In the genomic region with DNA sequence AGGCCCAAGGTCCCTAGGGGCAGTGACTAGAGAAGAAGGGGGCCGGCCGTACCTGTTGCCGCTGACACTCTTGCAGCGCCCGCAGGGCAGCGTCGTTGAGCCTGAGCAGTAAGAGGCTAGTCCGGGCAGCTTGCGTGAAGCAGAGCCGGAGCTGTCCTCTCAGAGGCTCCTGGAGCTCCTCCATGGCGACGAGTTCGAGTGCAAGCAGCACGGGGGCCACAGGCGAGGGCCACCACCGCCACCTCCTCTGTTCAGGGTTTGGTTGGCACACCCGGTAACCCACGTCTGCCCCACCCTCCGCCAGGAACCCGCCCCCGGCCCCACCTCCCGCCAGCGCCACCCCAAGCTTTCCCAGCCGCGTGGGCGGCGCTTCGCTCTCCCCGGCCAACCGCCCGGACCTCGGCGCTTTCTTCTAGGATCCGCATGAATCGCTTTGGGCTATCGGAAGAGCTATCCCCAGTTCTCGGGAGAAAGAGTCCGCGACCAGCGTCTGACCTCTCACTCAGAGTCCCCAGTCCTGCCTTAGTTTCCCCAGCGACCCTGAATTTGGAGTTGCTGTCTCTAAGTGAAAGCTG, we compare ENCODE assay signal across 1 cellular context.
TF ChIP-seq lines count a peak whose summit lies in the region.

A gene with protein sequence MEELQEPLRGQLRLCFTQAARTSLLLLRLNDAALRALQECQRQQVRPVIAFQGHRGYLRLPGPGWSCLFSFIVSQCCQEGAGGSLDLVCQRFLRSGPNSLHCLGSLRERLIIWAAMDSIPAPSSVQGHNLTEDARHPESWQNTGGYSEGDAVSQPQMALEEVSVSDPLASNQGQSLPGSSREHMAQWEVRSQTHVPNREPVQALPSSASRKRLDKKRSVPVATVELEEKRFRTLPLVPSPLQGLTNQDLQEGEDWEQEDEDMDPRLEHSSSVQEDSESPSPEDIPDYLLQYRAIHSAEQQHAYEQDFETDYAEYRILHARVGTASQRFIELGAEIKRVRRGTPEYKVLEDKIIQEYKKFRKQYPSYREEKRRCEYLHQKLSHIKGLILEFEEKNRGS (minus strand): TSS at position 249 of the 575 bp plus-strand sequence. CDS start 65 bp downstream, at position 184.

TF ChIP-seq in HEK293, 187 proteins besides CTCF, POLR2A, EP300 and RAD21 (continued from another document and continues in another):
- peak; percentile 99 for TF ChIP-seq SCRT2 (tag by site-specific recombination; IDR thresholded peaks at IDR 0.05)
- TF ChIP-seq ZNF169 (tag by site-specific recombination; IDR thresholded peaks at IDR 0.05): no peak
- TF ChIP-seq ZNF211 (tag by site-specific recombination; IDR thresholded peaks at IDR 0.05; ENCODE audit: low read depth): no peak
- no peak for TF ChIP-seq GLI4 (tag by site-specific recombination; IDR thresholded peaks at IDR 0.05)
- TF ChIP-seq ZNF184 (tag by site-specific recombination; IDR thresholded peaks at IDR 0.05): no peak
- TF ChIP-seq ZNF76 (tag by site-specific recombination; IDR thresholded peaks at IDR 0.05; ENCODE audit: borderline replicate concordance, low read depth): no peak
- peak; percentile 76; the same call in 1 of the 2 replicates for TF ChIP-seq KLF9 (tag by site-specific recombination; IDR thresholded peaks at IDR 0.05; ENCODE audit: low read depth)
- TF ChIP-seq ZNF548 (tag by site-specific recombination; IDR thresholded peaks at IDR 0.05): no peak
- TF ChIP-seq KLF10 (tag by site-specific recombination; IDR thresholded peaks at IDR 0.05): peak; percentile 66
- TF ChIP-seq, protein P1, sequence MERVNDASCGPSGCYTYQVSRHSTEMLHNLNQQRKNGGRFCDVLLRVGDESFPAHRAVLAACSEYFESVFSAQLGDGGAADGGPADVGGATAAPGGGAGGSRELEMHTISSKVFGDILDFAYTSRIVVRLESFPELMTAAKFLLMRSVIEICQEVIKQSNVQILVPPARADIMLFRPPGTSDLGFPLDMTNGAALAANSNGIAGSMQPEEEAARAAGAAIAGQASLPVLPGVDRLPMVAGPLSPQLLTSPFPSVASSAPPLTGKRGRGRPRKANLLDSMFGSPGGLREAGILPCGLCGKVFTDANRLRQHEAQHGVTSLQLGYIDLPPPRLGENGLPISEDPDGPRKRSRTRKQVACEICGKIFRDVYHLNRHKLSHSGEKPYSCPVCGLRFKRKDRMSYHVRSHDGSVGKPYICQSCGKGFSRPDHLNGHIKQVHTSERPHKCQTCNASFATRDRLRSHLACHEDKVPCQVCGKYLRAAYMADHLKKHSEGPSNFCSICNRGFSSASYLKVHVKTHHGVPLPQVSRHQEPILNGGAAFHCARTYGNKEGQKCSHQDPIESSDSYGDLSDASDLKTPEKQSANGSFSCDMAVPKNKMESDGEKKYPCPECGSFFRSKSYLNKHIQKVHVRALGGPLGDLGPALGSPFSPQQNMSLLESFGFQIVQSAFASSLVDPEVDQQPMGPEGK (tag by site-specific recombination; IDR thresholded peaks at IDR 0.05): peak; percentile 63; the same call in 1 of the 2 replicates
- TF ChIP-seq, protein P2, sequence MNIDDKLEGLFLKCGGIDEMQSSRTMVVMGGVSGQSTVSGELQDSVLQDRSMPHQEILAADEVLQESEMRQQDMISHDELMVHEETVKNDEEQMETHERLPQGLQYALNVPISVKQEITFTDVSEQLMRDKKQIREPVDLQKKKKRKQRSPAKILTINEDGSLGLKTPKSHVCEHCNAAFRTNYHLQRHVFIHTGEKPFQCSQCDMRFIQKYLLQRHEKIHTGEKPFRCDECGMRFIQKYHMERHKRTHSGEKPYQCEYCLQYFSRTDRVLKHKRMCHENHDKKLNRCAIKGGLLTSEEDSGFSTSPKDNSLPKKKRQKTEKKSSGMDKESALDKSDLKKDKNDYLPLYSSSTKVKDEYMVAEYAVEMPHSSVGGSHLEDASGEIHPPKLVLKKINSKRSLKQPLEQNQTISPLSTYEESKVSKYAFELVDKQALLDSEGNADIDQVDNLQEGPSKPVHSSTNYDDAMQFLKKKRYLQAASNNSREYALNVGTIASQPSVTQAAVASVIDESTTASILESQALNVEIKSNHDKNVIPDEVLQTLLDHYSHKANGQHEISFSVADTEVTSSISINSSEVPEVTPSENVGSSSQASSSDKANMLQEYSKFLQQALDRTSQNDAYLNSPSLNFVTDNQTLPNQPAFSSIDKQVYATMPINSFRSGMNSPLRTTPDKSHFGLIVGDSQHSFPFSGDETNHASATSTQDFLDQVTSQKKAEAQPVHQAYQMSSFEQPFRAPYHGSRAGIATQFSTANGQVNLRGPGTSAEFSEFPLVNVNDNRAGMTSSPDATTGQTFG (tag by site-specific recombination; IDR thresholded peaks at IDR 0.05; ENCODE audit: borderline replicate concordance): no peak
- TF ChIP-seq ZNF266 (tag by site-specific recombination; IDR thresholded peaks at IDR 0.05; ENCODE audit: low read depth): no peak
- TF ChIP-seq, protein P3, sequence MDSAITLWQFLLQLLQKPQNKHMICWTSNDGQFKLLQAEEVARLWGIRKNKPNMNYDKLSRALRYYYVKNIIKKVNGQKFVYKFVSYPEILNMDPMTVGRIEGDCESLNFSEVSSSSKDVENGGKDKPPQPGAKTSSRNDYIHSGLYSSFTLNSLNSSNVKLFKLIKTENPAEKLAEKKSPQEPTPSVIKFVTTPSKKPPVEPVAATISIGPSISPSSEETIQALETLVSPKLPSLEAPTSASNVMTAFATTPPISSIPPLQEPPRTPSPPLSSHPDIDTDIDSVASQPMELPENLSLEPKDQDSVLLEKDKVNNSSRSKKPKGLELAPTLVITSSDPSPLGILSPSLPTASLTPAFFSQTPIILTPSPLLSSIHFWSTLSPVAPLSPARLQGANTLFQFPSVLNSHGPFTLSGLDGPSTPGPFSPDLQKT (IDR thresholded peaks at IDR 0.05; ENCODE audit: borderline replicate concordance, low read depth, low read length): no peak
- TF ChIP-seq ZNF23 (tag by site-specific recombination; IDR thresholded peaks at IDR 0.05; ENCODE audit: borderline replicate concordance): no peak
- TF ChIP-seq, protein P4, sequence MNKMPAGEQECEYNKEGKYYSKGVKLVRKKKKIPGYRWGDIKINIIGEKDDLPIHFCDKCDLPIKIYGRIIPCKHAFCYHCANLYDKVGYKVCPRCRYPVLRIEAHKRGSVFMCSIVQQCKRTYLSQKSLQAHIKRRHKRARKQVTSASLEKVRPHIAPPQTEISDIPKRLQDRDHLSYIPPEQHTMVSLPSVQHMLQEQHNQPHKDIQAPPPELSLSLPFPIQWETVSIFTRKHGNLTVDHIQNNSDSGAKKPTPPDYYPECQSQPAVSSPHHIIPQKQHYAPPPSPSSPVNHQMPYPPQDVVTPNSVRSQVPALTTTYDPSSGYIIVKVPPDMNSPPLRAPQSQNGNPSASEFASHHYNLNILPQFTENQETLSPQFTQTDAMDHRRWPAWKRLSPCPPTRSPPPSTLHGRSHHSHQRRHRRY (tag by site-specific recombination; IDR thresholded peaks at IDR 0.05): no peak
- TF ChIP-seq ZNF623 (tag by site-specific recombination; IDR thresholded peaks at IDR 0.05): no peak
- TF ChIP-seq ZNF707 (tag by site-specific recombination; IDR thresholded peaks at IDR 0.05): no peak
- TF ChIP-seq ZNF514 (tag by site-specific recombination; IDR thresholded peaks at IDR 0.05): no peak
- no peak for TF ChIP-seq ZNF423 (tag by site-specific recombination; IDR thresholded peaks at IDR 0.05)
- TF ChIP-seq ZNF529 (tag by site-specific recombination; IDR thresholded peaks at IDR 0.05; ENCODE audit: insufficient replicate concordance): no peak
- 0 out of 2 replicates have a peak, but pooled peaks have one; percentile 19 for TF ChIP-seq ZNF10 (tag by site-specific recombination; IDR thresholded peaks at IDR 0.05)
- TF ChIP-seq, protein P5, sequence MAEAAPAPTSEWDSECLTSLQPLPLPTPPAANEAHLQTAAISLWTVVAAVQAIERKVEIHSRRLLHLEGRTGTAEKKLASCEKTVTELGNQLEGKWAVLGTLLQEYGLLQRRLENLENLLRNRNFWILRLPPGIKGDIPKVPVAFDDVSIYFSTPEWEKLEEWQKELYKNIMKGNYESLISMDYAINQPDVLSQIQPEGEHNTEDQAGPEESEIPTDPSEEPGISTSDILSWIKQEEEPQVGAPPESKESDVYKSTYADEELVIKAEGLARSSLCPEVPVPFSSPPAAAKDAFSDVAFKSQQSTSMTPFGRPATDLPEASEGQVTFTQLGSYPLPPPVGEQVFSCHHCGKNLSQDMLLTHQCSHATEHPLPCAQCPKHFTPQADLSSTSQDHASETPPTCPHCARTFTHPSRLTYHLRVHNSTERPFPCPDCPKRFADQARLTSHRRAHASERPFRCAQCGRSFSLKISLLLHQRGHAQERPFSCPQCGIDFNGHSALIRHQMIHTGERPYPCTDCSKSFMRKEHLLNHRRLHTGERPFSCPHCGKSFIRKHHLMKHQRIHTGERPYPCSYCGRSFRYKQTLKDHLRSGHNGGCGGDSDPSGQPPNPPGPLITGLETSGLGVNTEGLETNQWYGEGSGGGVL (tag by site-specific recombination; IDR thresholded peaks at IDR 0.05): 0 out of 2 replicates have a peak, but pooled peaks have one; percentile 51
- no peak for TF ChIP-seq ZNF174 (tag by site-specific recombination; IDR thresholded peaks at IDR 0.05)
- TF ChIP-seq KLF8 (tag by site-specific recombination; IDR thresholded peaks at IDR 0.05): peak; percentile 61; the same call in 1 of the 2 replicates
- 0 out of 2 replicates have a peak, but pooled peaks have one; percentile 16 for TF ChIP-seq KLF16 (tag by site-specific recombination; IDR thresholded peaks at IDR 0.05)
- TF ChIP-seq ZNF175 (tag by site-specific recombination; IDR thresholded peaks at IDR 0.05): no peak
- TF ChIP-seq ZNF530 (tag by site-specific recombination; IDR thresholded peaks at IDR 0.05; ENCODE audit: low read depth): no peak
- no peak for TF ChIP-seq ZNF239 (tag by site-specific recombination; IDR thresholded peaks at IDR 0.05)
- TF ChIP-seq, protein P6, sequence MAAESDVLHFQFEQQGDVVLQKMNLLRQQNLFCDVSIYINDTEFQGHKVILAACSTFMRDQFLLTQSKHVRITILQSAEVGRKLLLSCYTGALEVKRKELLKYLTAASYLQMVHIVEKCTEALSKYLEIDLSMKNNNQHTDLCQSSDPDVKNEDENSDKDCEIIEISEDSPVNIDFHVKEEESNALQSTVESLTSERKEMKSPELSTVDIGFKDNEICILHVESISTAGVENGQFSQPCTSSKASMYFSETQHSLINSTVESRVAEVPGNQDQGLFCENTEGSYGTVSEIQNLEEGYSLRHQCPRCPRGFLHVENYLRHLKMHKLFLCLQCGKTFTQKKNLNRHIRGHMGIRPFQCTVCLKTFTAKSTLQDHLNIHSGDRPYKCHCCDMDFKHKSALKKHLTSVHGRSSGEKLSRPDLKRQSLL (tag by site-specific recombination; IDR thresholded peaks at IDR 0.05): no peak
- no peak for TF ChIP-seq ZFP69B (tag by site-specific recombination; IDR thresholded peaks at IDR 0.05)
- TF ChIP-seq, protein P7, sequence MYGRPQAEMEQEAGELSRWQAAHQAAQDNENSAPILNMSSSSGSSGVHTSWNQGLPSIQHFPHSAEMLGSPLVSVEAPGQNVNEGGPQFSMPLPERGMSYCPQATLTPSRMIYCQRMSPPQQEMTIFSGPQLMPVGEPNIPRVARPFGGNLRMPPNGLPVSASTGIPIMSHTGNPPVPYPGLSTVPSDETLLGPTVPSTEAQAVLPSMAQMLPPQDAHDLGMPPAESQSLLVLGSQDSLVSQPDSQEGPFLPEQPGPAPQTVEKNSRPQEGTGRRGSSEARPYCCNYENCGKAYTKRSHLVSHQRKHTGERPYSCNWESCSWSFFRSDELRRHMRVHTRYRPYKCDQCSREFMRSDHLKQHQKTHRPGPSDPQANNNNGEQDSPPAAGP (tag by site-specific recombination; IDR thresholded peaks at IDR 0.05): no peak
- no peak for TF ChIP-seq ZNF157 (tag by site-specific recombination; IDR thresholded peaks at IDR 0.05)
- TF ChIP-seq ZNF341 (tag by site-specific recombination; IDR thresholded peaks at IDR 0.05; ENCODE audit: low read depth): 0 out of 2 replicates have a peak, but pooled peaks have one; percentile 62
- TF ChIP-seq, protein P8, sequence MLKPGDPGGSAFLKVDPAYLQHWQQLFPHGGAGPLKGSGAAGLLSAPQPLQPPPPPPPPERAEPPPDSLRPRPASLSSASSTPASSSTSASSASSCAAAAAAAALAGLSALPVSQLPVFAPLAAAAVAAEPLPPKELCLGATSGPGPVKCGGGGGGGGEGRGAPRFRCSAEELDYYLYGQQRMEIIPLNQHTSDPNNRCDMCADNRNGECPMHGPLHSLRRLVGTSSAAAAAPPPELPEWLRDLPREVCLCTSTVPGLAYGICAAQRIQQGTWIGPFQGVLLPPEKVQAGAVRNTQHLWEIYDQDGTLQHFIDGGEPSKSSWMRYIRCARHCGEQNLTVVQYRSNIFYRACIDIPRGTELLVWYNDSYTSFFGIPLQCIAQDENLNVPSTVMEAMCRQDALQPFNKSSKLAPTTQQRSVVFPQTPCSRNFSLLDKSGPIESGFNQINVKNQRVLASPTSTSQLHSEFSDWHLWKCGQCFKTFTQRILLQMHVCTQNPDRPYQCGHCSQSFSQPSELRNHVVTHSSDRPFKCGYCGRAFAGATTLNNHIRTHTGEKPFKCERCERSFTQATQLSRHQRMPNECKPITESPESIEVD (tag by site-specific recombination; IDR thresholded peaks at IDR 0.05): no peak
- TF ChIP-seq ZNF132 (tag by site-specific recombination; IDR thresholded peaks at IDR 0.05; ENCODE audit: borderline replicate concordance): no peak
- no peak for TF ChIP-seq ZNF600 (tag by site-specific recombination; IDR thresholded peaks at IDR 0.05)
- TF ChIP-seq ZNF37A (tag by site-specific recombination; IDR thresholded peaks at IDR 0.05): no peak
- TF ChIP-seq, protein P9, sequence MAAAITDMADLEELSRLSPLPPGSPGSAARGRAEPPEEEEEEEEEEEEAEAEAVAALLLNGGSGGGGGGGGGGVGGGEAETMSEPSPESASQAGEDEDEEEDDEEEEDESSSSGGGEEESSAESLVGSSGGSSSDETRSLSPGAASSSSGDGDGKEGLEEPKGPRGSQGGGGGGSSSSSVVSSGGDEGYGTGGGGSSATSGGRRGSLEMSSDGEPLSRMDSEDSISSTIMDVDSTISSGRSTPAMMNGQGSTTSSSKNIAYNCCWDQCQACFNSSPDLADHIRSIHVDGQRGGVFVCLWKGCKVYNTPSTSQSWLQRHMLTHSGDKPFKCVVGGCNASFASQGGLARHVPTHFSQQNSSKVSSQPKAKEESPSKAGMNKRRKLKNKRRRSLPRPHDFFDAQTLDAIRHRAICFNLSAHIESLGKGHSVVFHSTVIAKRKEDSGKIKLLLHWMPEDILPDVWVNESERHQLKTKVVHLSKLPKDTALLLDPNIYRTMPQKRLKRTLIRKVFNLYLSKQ (tag by site-specific recombination; IDR thresholded peaks at IDR 0.05; ENCODE audit: borderline replicate concordance): no peak
- no peak for TF ChIP-seq ZNF221 (tag by site-specific recombination; IDR thresholded peaks at IDR 0.05; ENCODE audit: borderline replicate concordance)
- TF ChIP-seq ZNF202 (tag by site-specific recombination; IDR thresholded peaks at IDR 0.05; ENCODE audit: borderline replicate concordance): no peak
- no peak for TF ChIP-seq SETDB1 (IDR thresholded peaks at IDR 0.05; ENCODE audit: insufficient read length, low read length)
- no peak for TF ChIP-seq ZSCAN30 (tag by site-specific recombination; IDR thresholded peaks at IDR 0.05)
- TF ChIP-seq ZBTB7A (tag by site-specific recombination; IDR thresholded peaks at IDR 0.05; ENCODE audit: low read depth): no peak
